13 cellular contexts compared by ENCODE assay signal in genomic region chr1:150192012-150192411, GRCh38. TPM values are rescaled to one million over a fixed set of nuclear protein-coding genes. Genes with fewer than 3 reads are reported as not detected.
DNase-seq lines count a peak whose midpoint lies in the region; ATAC-seq, FAIRE-seq and TF ChIP-seq lines count a peak whose summit lies in the region.
"Had no signal": no experiment of that assay in that cellular context is flagged by ENCODE, and none has a peak within 500 bp of the region (broad histone marks: within the 10 kb centered on the region; RNA-seq: fewer than 3 reads in every experiment).

No MANE protein-coding gene starts in this region.

- H3K27ac ChIP-seq in astrocyte (ENCODE audit: low read depth, low read length) (peak overlapping the region; percentile 81), hepatocyte (no peak overlapping the region)
- H3K27ac ChIP-seq in CD4-positive, alpha-beta T cell (ENCODE audit: low read depth, low read length), result no peak overlapping the region
- H3K27ac ChIP-seq: pancreas had no signal

- H4K20me1 ChIP-seq in astrocyte (ENCODE audit: insufficient read depth, low read length) (no peaks in the 10 kb centered on the region), hepatocyte (ENCODE audit: insufficient read depth, poor library complexity, severe bottlenecking) (no peaks in the 10 kb centered on the region)

- H3K36me3 Mint-ChIP-seq in astrocyte (ENCODE audit: low read depth, unreplicated experiment), result no peaks in the 10 kb centered on the region
- H3K36me3 Mint-ChIP-seq in CD4-positive, alpha-beta T cell (ENCODE audit: low read depth), result no peaks in the 10 kb centered on the region

- POLR2A ChIA-PET in CD4-positive, alpha-beta T cell (lab: Charles Lee), result no interaction called here

- TF ChIP-seq CTCF in astrocyte (IDR thresholded peaks at IDR 0.05; ENCODE audit: insufficient read depth, low read depth, low read length), result no peak
- no peak for TF ChIP-seq CTCF in hepatocyte (IDR thresholded peaks at IDR 0.05; ENCODE audit: poor library complexity)
- no peak for TF ChIP-seq CTCF in CD4-positive, alpha-beta T cell (IDR thresholded peaks at IDR 0.05)

- WGBS in hepatocyte (ENCODE audit: low lambda C conversion rate, missing lambda C conversion rate), result 72% methylated on average over 2 of the region's 2 CpGs

- H3K27ac Mint-ChIP-seq in astrocyte (ENCODE audit: unreplicated experiment), result peak overlapping the region; percentile 96
- no peak overlapping the region for H3K27ac Mint-ChIP-seq in CD4-positive, alpha-beta T cell

- peaks cover 27% of the 10 kb centered on the region for H3K4me1 ChIP-seq in astrocyte (ENCODE audit: insufficient read depth, low read length)
- H3K4me1 ChIP-seq in hepatocyte (ENCODE audit: insufficient read depth), result no peaks in the 10 kb centered on the region
- H3K4me1 ChIP-seq: pancreas had no signal

- H3K9me3 Mint-ChIP-seq in astrocyte (ENCODE audit: unreplicated experiment), result no peaks in the 10 kb centered on the region
- no peaks in the 10 kb centered on the region for H3K9me3 Mint-ChIP-seq in CD4-positive, alpha-beta T cell

- intact Hi-C loops in CD4-positive, alpha-beta T cell (cut with DNase I, micrococcal nuclease), result no loop called here

- H3K4me1 Mint-ChIP-seq in astrocyte (ENCODE audit: low read depth, unreplicated experiment), result peaks cover 39% of the 10 kb centered on the region
- H3K4me1 Mint-ChIP-seq in CD4-positive, alpha-beta T cell (ENCODE audit: low read depth), result peaks cover 6% of the 10 kb centered on the region

- H3K27me3 ChIP-seq in astrocyte (ENCODE audit: insufficient read depth, low read length) (no peaks in the 10 kb centered on the region), hepatocyte (no peaks in the 10 kb centered on the region)
- H3K27me3 ChIP-seq in CD4-positive, alpha-beta T cell (ENCODE audit: control insufficient read depth, insufficient read depth, low read length), result no peaks in the 10 kb centered on the region
- H3K27me3 ChIP-seq: pancreas had no signal

- CTCF ChIA-PET in CD4-positive, alpha-beta T cell (lab: Charles Lee), result no interaction called here

- H3K79me2 ChIP-seq in astrocyte (ENCODE audit: insufficient read depth, low read length), result no peaks in the 10 kb centered on the region
- no peaks in the 10 kb centered on the region for H3K79me2 ChIP-seq in hepatocyte

- no peak for FAIRE-seq in HTR-8/SVneo (lab: Jason Lieb, UNC)
- peak; percentile 68 for FAIRE-seq in astrocyte (lab: Jason Lieb, UNC)
- no peak for FAIRE-seq in urothelium cell line (lab: Jason Lieb, UNC)
- FAIRE-seq: pancreas had no signal

- H3K9ac ChIP-seq in astrocyte (ENCODE audit: low read length), result peak overlapping the region; percentile 24

- H3K9me3 ChIP-seq in astrocyte (ENCODE audit: insufficient read depth, low read depth, low read length), result no peaks in the 10 kb centered on the region
- H3K9me3 ChIP-seq in hepatocyte (ENCODE audit: low read depth), result no peaks in the 10 kb centered on the region
- H3K9me3 ChIP-seq in CD4-positive, alpha-beta T cell (ENCODE audit: control insufficient read depth, low read length), result no peaks in the 10 kb centered on the region
- H3K9me3 ChIP-seq: pancreas had no signal

- H3K4me2 ChIP-seq in astrocyte (ENCODE audit: low read length), result peak overlapping the region; percentile 49
- H3K4me2 ChIP-seq in hepatocyte, result no peak overlapping the region

- no peaks in the 10 kb centered on the region for H3K36me3 ChIP-seq in astrocyte (ENCODE audit: insufficient read depth, low read length)
- no peaks in the 10 kb centered on the region for H3K36me3 ChIP-seq in hepatocyte (replicated peaks; ENCODE audit: insufficient read depth, low read depth)
- H3K36me3 ChIP-seq: pancreas had no signal

- H3K27me3 Mint-ChIP-seq in astrocyte (ENCODE audit: low read depth, unreplicated experiment), result no peaks in the 10 kb centered on the region
- H3K27me3 Mint-ChIP-seq in CD4-positive, alpha-beta T cell, result peaks cover 9% of the 10 kb centered on the region

- peak; percentile 63 for DNase-seq in HTR-8/SVneo (ENCODE audit: insufficient read length, low spot score)
- DNase-seq in astrocyte (ENCODE audit: low read depth), result peak; percentile 92
- DNase-seq in hepatocyte (ENCODE audit: low spot score), result peak; percentile 27
- DNase-seq in urothelium cell line (ENCODE audit: low spot score), result peak; percentile 69
- DNase-seq in CD4-positive, alpha-beta T cell, result no peak
- DNase-seq: activated gamma-delta T cell; DMS153; NCI-H1436; pancreas; stimulated activated CD4-positive, alpha-beta T cell treated with anti-CD3 and anti-CD28 coated beads, Interleukin-4, amount 100 ng/mL, for 4 hours had no signal

- H2AFZ ChIP-seq in astrocyte (ENCODE audit: low read depth, low read length), result no peak overlapping the region
- no peak overlapping the region for H2AFZ ChIP-seq in hepatocyte

- peak overlapping the region; percentile 6 for H3K4me3 Mint-ChIP-seq in astrocyte (ENCODE audit: unreplicated experiment)
- no peak overlapping the region for H3K4me3 Mint-ChIP-seq in CD4-positive, alpha-beta T cell

- no peaks in the 10 kb centered on the region for H3K9me2 ChIP-seq in hepatocyte (replicated peaks; ENCODE audit: insufficient read depth)

- no peak overlapping the region for H3K4me3 ChIP-seq in astrocyte (ENCODE audit: insufficient read depth, low read depth, low read length)
- H3K4me3 ChIP-seq in hepatocyte, result no peak overlapping the region
- H3K4me3 ChIP-seq: coronary artery, pancreas had no signal

- no peak for ATAC-seq in GM18873 (IDR thresholded peaks at IDR 0.05; ENCODE audit: low FRiP score, unreplicated experiment)
- no peak for ATAC-seq in CD4-positive, alpha-beta T cell (ENCODE audit: poor library complexity)
- no peak for ATAC-seq in GM19023 (IDR thresholded peaks at IDR 0.05; ENCODE audit: unreplicated experiment)

RNA-seq across cellular contexts. Expression of gene PLEKHO1, which starts 42.3 kb away (rescaled TPM):
- 63.0 and 63.7 TPM in 2 replicates for total RNA-seq in astrocyte
- total RNA-seq in hepatocyte, result 12.1 and 23.7 TPM in 2 replicates
- 33.0 and 38.2 TPM in 2 replicates for polyA plus RNA-seq in hepatocyte
- 100 to 1,000 TPM in 1 of 2 experiments, 10 to 100 TPM in 1; 97.6 to 110 TPM for total RNA-seq in CD4-positive, alpha-beta T cell

RNA-seq across cellular contexts. Expression of gene ANP32E, which starts 43.9 kb away (rescaled TPM):
- total RNA-seq in astrocyte (45.2 and 48.9 TPM in 2 replicates), hepatocyte (18.2 and 26.1 TPM in 2 replicates)
- polyA plus RNA-seq in hepatocyte, result 20.0 and 21.5 TPM in 2 replicates
- total RNA-seq in CD4-positive, alpha-beta T cell, result 10 to 100 TPM; 31.9 to 32.9 TPM

Comparison
In these comparisons a context has a peak if more than half of its experiments do, and no peak if none do; other contexts are left out.
1. DNase-seq: peak in HTR-8/SVneo (single experiment), astrocyte (single experiment), hepatocyte (single experiment) and urothelium cell line (single experiment); none in CD4-positive, alpha-beta T cell (0 of 10).